ENCODE assay signal across 8 cellular contexts in the genomic region with DNA sequence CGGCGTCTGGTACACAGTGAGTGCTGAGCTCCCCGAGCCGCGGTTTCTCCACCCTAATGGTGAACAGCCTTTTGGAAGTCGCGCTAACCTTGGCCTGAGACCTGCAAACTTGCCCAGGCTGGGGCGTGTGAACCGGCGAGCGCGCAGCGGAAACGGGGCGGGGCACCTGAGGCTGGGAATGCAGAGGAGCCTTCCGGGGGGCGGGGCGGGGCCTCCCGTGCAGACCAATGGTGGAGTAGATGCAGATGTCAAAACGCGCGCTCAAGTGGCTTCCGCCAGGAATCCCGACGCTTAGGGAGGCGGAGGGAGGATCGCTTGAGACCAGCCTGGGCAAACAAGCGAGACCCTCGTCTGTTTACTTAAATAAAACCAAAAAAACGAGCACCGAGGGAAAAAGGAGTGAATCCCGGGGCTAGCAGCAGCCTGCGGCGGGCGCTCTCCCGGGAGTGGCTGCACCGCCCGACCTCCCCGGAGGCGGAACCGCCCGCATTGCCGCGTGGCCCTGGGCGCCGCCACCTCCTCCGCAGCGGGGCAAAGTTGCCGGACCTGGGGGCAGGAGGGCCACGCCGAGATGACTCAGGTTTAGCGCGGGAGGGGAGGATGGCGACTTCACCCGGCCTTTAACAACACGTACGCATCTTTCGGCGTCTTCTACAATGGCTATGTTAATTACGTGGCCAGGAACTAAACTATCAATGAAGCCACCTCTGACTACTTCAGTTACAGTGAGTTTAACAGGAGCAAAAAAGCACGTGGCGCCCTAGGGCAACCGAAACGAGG. TPM values are rescaled to one million over a fixed set of nuclear protein-coding genes. Genes with fewer than 3 reads are reported as not detected.
DNase-seq lines count a peak whose midpoint lies in the region; ATAC-seq and TF ChIP-seq lines count a peak whose summit lies in the region.

No MANE protein-coding gene starts in this region.

- peaks cover 53% of the 10 kb centered on the region for H3K36me3 Mint-ChIP-seq in activated T-helper 17 cell treated with anti-CD3 and anti-CD28 coated beads, Interleukin-2, amount 50 U/mL, for 72 hours (ENCODE audit: low read depth)
- peaks cover 16% of the 10 kb centered on the region for H3K36me3 Mint-ChIP-seq in neural crest cell (ENCODE audit: low read depth)

- H3K36me3 ChIP-seq in HAP-1 (replicated peaks) (peaks cover 22% of the 10 kb centered on the region), stomach (no peaks in the 10 kb centered on the region)

- peak overlapping the region; percentile 98 for H3K4me3 ChIP-seq in HAP-1
- H3K4me3 ChIP-seq in fibroblast of villous mesenchyme (ENCODE audit: low read depth, low read length) = peak overlapping the region; percentile 81
- peak overlapping the region; percentile 60 to 75 (median 64) for H3K4me3 ChIP-seq in stomach

- no peak for TF ChIP-seq EP300 in stomach (IDR thresholded peaks at IDR 0.05)

- peak overlapping the region; percentile 100 for H3K4me3 Mint-ChIP-seq in activated T-helper 17 cell treated with anti-CD3 and anti-CD28 coated beads, Interleukin-2, amount 50 U/mL, for 72 hours
- H3K4me3 Mint-ChIP-seq in neural crest cell = peak overlapping the region; percentile 97

- intact Hi-C loops in stomach (cut with DNase I; ENCODE audit: low total_unique reads) = loop anchor here (5.0 kb wide), 1 partner anchor 312 kb away; no protein-coding TSS in a partner anchor

- TF ChIP-seq POLR2A in stomach (IDR thresholded peaks at IDR 0.05) = no peak

- POLR2A ChIA-PET in RWPE1 (lab: Yijun Ruan, JAX; ENCODE audit: low non-redundant PET) = no interaction called here

- peaks cover 17% of the 10 kb centered on the region for H3K4me1 Mint-ChIP-seq in activated T-helper 17 cell treated with anti-CD3 and anti-CD28 coated beads, Interleukin-2, amount 50 U/mL, for 72 hours
- peaks cover 42% of the 10 kb centered on the region for H3K4me1 Mint-ChIP-seq in neural crest cell

- 0 to 1% (median 0%) methylated on average over 60 to 64 of the region's 64 CpGs for WGBS in stomach, 5 donors

- CTCF ChIA-PET in RWPE1 (lab: Yijun Ruan, JAX) = interaction anchor here (0.7 to 1.4 kb wide), 2 partner anchors 23 to 48 kb away, joined by 3 to 4 read pairs; no protein-coding TSS in a partner anchor

- in situ Hi-C loops in G401 (cut with HindIII; ENCODE audit: low sequenced_read_pairs) (loop anchor here (25.0 kb wide), 1 partner anchor 317 kb away; a partner anchor contains a TSS), HAP-1 (cut with MboI; ENCODE audit: low sequenced_read_pairs) (no loop called here)

- DNase-seq in G401 (ENCODE audit: low spot score) = peak; percentile 89
- DNase-seq in HAP-1 (ENCODE audit: low spot score in 2 of 2) = peak; percentile 94 to 99
- peak; percentile 94 for DNase-seq in M059J (ENCODE audit: low read depth)
- DNase-seq in RWPE1 (ENCODE audit: low spot score) = peak; percentile 95
- DNase-seq in fibroblast of villous mesenchyme (ENCODE audit: low read depth) = peak; percentile 90
- peak; percentile 90 for DNase-seq in neural crest cell (ENCODE audit: low read depth, low spot score)
- peak; percentile 98 for DNase-seq in stomach

- TF ChIP-seq CTCF in RWPE1 (conservative IDR thresholded peaks at IDR 0.05; ENCODE audit: low read depth) (no peak), fibroblast of villous mesenchyme (IDR thresholded peaks at IDR 0.05; ENCODE audit: insufficient read depth, low read depth, low read length) (no peak), neural crest cell (conservative IDR thresholded peaks at IDR 0.05) (no peak), stomach (IDR thresholded peaks at IDR 0.05) (no peak)

- H3K9me3 Mint-ChIP-seq in activated T-helper 17 cell treated with anti-CD3 and anti-CD28 coated beads, Interleukin-2, amount 50 U/mL, for 72 hours = no peaks in the 10 kb centered on the region
- no peaks in the 10 kb centered on the region for H3K9me3 Mint-ChIP-seq in neural crest cell

- no peaks in the 10 kb centered on the region for H3K27me3 Mint-ChIP-seq in activated T-helper 17 cell treated with anti-CD3 and anti-CD28 coated beads, Interleukin-2, amount 50 U/mL, for 72 hours
- no peaks in the 10 kb centered on the region for H3K27me3 Mint-ChIP-seq in neural crest cell (ENCODE audit: low read depth)

- H3K27ac ChIP-seq in RWPE1 (peak overlapping the region; percentile 95), stomach (peak overlapping the region; percentile 79 to 92 (median 85))

- H3K4me1 ChIP-seq in HAP-1 = peaks cover 18% of the 10 kb centered on the region
- H3K4me1 ChIP-seq in stomach = peaks cover 32 to 55% (median 41%) of the 10 kb centered on the region in 4 donors

- peak; percentile 68 for ATAC-seq in activated T-helper 17 cell treated with anti-CD3 and anti-CD28 coated beads, Interleukin-2, amount 50 U/mL, for 72 hours (replicated peaks)

- peak overlapping the region; percentile 86 for H3K27ac Mint-ChIP-seq in activated T-helper 17 cell treated with anti-CD3 and anti-CD28 coated beads, Interleukin-2, amount 50 U/mL, for 72 hours
- peak overlapping the region; percentile 98 for H3K27ac Mint-ChIP-seq in neural crest cell (ENCODE audit: unreplicated experiment)

- H3K9me3 ChIP-seq in HAP-1 (no peaks in the 10 kb centered on the region), stomach (no peaks in the 10 kb centered on the region)

- no peaks in the 10 kb centered on the region for H3K27me3 ChIP-seq in HAP-1 (ENCODE audit: low read depth)
- H3K27me3 ChIP-seq in stomach = peaks cover 4 to 18% (median 10%) of the 10 kb centered on the region in 3 donors

RNA-seq across cellular contexts. Expression of a gene that starts 2.2 kb away (rescaled TPM):
- 17.8 and 21.9 TPM in 2 replicates for total RNA-seq in G401 (2014; rRNA removed; shearing (Covaris generic))
- 110 and 170 TPM in 2 replicates for total RNA-seq in M059J (2014; rRNA removed; shearing (Covaris generic))
- 100 to 1,000 TPM; 515 to 567 TPM for total RNA-seq in activated T-helper 17 cell treated with anti-CD3 and anti-CD28 coated beads, Interleukin-2, amount 50 U/mL, for 72 hours
- 45.8 and 58.6 TPM in 2 replicates for total RNA-seq in fibroblast of villous mesenchyme
- 203 and 210 TPM in 2 replicates for total RNA-seq in neural crest cell
- total RNA-seq in stomach = 10 to 100 TPM in 3 of 5 donors, 1 to 10 TPM in 2; 1.2 to 30.3 (median 13.6) TPM
- polyA plus RNA-seq in stomach = 10 to 100 TPM in 2 of 3 donors, 1 to 10 TPM in 1; 6.1 to 14.9 (median 12.0) TPM

RNA-seq across cellular contexts. Expression of a gene that starts 40.1 kb away (rescaled TPM):
- 11.2 and 14.1 TPM in 2 replicates for total RNA-seq in G401 (2014; rRNA removed; shearing (Covaris generic))
- total RNA-seq in M059J (2014; rRNA removed; shearing (Covaris generic)) = 0.10 and 0.79 TPM in 2 replicates
- total RNA-seq in activated T-helper 17 cell treated with anti-CD3 and anti-CD28 coated beads, Interleukin-2, amount 50 U/mL, for 72 hours = under 1 TPM in 1 of 2 donors, not detected in 1; 0.09 TPM
- total RNA-seq in fibroblast of villous mesenchyme (1.6 and 2.2 TPM in 2 replicates), neural crest cell (not detected in 2 replicates), stomach (10 to 100 TPM in 2 of 5 donors, 1 to 10 TPM in 2, not detected in 1; 3.5 to 33.8 (median 9.1) TPM)
- 1 to 10 TPM; 1.1 to 5.8 (median 2.4) TPM for polyA plus RNA-seq in stomach

Comparison
In these comparisons a context has a peak if more than half of its experiments do, and no peak if none do; other contexts are left out.
1. Peak in every context shown above with its lines: DNase-seq, ATAC-seq, H3K4me3 ChIP-seq and H3K27ac ChIP-seq.